16 cellular contexts compared by ENCODE assay signal in genomic region chr10:86687750-86688149, GRCh38. TPM values are rescaled to one million over a fixed set of nuclear protein-coding genes. Genes with fewer than 3 reads are reported as not detected.
DNase-seq lines count a peak whose midpoint lies in the region; ATAC-seq and TF ChIP-seq lines count a peak whose summit lies in the region.
"Had no signal": no experiment of that assay in that cellular context is flagged by ENCODE, and none has a peak within 500 bp of the region (broad histone marks: within the 10 kb centered on the region; RNA-seq: fewer than 3 reads in every experiment).

No MANE protein-coding gene starts in this region.

- H3K4me3 Mint-ChIP-seq in CD8-positive, alpha-beta T cell, result no peak overlapping the region
- H3K4me3 Mint-ChIP-seq: nephron; stimulated activated naive CD8-positive, alpha-beta T cell treated with anti-CD3 and anti-CD28 coated beads, Interleukin-15, Interleukin-2, amounts not matched to agents 100 ng/mL and 50 ng/mL, for 24 hours had no signal

- WGBS in mesenchymal stem cell, result 18% methylated on average over 1 of the region's 4 CpGs
- WGBS in transverse colon (ENCODE audit: low coverage in 1 of 2), 2 donors, result 27 to 32% methylated on average over 2 to 4 of the region's 4 CpGs

- peak overlapping the region in 1 of 2 experiments; percentile 56 for H3K18ac ChIP-seq in mesenchymal stem cell (ENCODE audit: low read depth in 1 of 2, low read length in 2 of 2)

- TF ChIP-seq CTCF in left ventricle myocardium inferior (IDR thresholded peaks at IDR 0.05; ENCODE audit: borderline replicate concordance) (no peak), choroid plexus epithelial cell (conservative IDR thresholded peaks at IDR 0.05; ENCODE audit: low read depth, low read length) (no peak), transverse colon (IDR thresholded peaks at IDR 0.05) (no peak)
- no peak for TF ChIP-seq CTCF in CD8-positive, alpha-beta T cell (IDR thresholded peaks at IDR 0.05)

- H3K27ac ChIP-seq in left ventricle myocardium inferior (replicated peaks), result peak overlapping the region; percentile 98
- peak overlapping the region; percentile 73 for H3K27ac ChIP-seq in mesenchymal stem cell (ENCODE audit: low read length, poor library complexity, severe bottlenecking)
- H3K27ac ChIP-seq in transverse colon, result peak overlapping the region; percentile 27 to 64 (median 48)
- no peak overlapping the region for H3K27ac ChIP-seq in CD8-positive, alpha-beta T cell (ENCODE audit: low read depth, low read length)
- H3K27ac ChIP-seq: A549 had no signal

- ATAC-seq in left ventricle myocardium superior, result no peak
- no peak for ATAC-seq in CD8-positive, alpha-beta T cell

- H3K4me1 ChIP-seq in left ventricle myocardium inferior, result peaks cover 38% of the 10 kb centered on the region
- H3K4me1 ChIP-seq in mesenchymal stem cell (ENCODE audit: control insufficient read depth, insufficient read depth, low read depth, low read length), result peaks cover 15% of the 10 kb centered on the region
- H3K4me1 ChIP-seq in transverse colon, result peaks cover 8 to 31% (median 19%) of the 10 kb centered on the region in 4 donors
- H3K4me1 ChIP-seq in CD8-positive, alpha-beta T cell (ENCODE audit: insufficient read depth, low read length), result no peaks in the 10 kb centered on the region
- H3K4me1 ChIP-seq: A549 had no signal

- no peak overlapping the region for H3K4ac ChIP-seq in mesenchymal stem cell (ENCODE audit: low read depth in 1 of 2, low read length in 2 of 2)

- H3K9me3 Mint-ChIP-seq in CD8-positive, alpha-beta T cell, result no peaks in the 10 kb centered on the region
- H3K9me3 Mint-ChIP-seq: nephron; stimulated activated naive CD8-positive, alpha-beta T cell treated with anti-CD3 and anti-CD28 coated beads, Interleukin-15, Interleukin-2, amounts not matched to agents 100 ng/mL and 50 ng/mL, for 24 hours had no signal

- H3K14ac ChIP-seq in mesenchymal stem cell (ENCODE audit: low read length in 2 of 2), result no peak overlapping the region

- intact Hi-C loops in left ventricle myocardium inferior (cut with micrococcal nuclease), result no loop called here
- intact Hi-C loops in left ventricle myocardium superior (cut with micrococcal nuclease), result no loop called here
- intact Hi-C loops in transverse colon (cut with DNase I; ENCODE audit: low total_unique reads), result no loop called here
- intact Hi-C loops in CD8-positive, alpha-beta T cell (cut with DNase I, micrococcal nuclease), result loop anchor here in 1 of 2 experiments (1.0 kb wide), 1 partner anchor 212 kb away; no protein-coding TSS in a partner anchor

- H3K79me1 ChIP-seq in mesenchymal stem cell (replicated peaks; ENCODE audit: low read length, poor library complexity, severe bottlenecking), result no peaks in the 10 kb centered on the region

- no peak overlapping the region for H3K4me2 ChIP-seq in mesenchymal stem cell (ENCODE audit: low read length, poor library complexity, severe bottlenecking)
- H3K4me2 ChIP-seq: A549 had no signal

- H4K8ac ChIP-seq in mesenchymal stem cell (ENCODE audit: low read length), result no peak overlapping the region

- H3K4me3 ChIP-seq in left ventricle myocardium inferior (no peak overlapping the region), choroid plexus epithelial cell (ENCODE audit: low read depth, low read length) (no peak overlapping the region), mesenchymal stem cell (ENCODE audit: insufficient read depth in 1 of 2, low read depth in 1 of 2, low read length in 2 of 2) (no peak overlapping the region), transverse colon (no peak overlapping the region)
- H3K4me3 ChIP-seq in CD8-positive, alpha-beta T cell (ENCODE audit: low read depth, low read length), result no peak overlapping the region
- H3K4me3 ChIP-seq: A549 had no signal

- no peak for TF ChIP-seq EP300 in transverse colon (IDR thresholded peaks at IDR 0.05; ENCODE audit: low read depth)

- no peak for DNase-seq in left ventricle myocardium inferior
- no peak for DNase-seq in left ventricle myocardium superior
- peak; percentile 85 for DNase-seq in choroid plexus epithelial cell (ENCODE audit: low read depth)
- peak; percentile 73 for DNase-seq in mesenchymal stem cell
- DNase-seq in transverse colon, result no peak
- no peak for DNase-seq in HUDEP-2 (lab: John Stamatoyannopoulos, UW; ENCODE audit: unreplicated experiment in 76 of 76)
- DNase-seq in epidermal melanocyte (ENCODE audit: insufficient read length, low spot score), result no peak
- no peak for DNase-seq in CD8-positive, alpha-beta T cell
- DNase-seq: NCI-H524 treated with DMSO at 0.1 percent for 48 hours had no signal

- no peak overlapping the region for H2BK12ac ChIP-seq in mesenchymal stem cell (ENCODE audit: low read length in 2 of 2)

- H3K9ac ChIP-seq in mesenchymal stem cell (ENCODE audit: low read length), result peak overlapping the region; percentile 11

- peak overlapping the region; percentile 26 for H2BK15ac ChIP-seq in mesenchymal stem cell (ENCODE audit: low read depth, poor library complexity, severe bottlenecking)

- in situ Hi-C loops in transverse colon (cut with MboI; ENCODE audit: low pct_ligation_motif_present in 1 of 4, low pct_unique_long_range_greater_than_20kb in 1 of 4, low sequenced_read_pairs in 3 of 4), result no loop called here

- H3K27me3 Mint-ChIP-seq in CD8-positive, alpha-beta T cell (ENCODE audit: low read depth), result peaks cover 6% of the 10 kb centered on the region
- H3K27me3 Mint-ChIP-seq: stimulated activated naive CD8-positive, alpha-beta T cell treated with anti-CD3 and anti-CD28 coated beads, Interleukin-15, Interleukin-2, amounts not matched to agents 100 ng/mL and 50 ng/mL, for 24 hours had no signal

- H3K27me3 ChIP-seq in left ventricle myocardium inferior (ENCODE audit: low read depth) (peaks cover 37% of the 10 kb centered on the region), mesenchymal stem cell (ENCODE audit: control insufficient read depth in 1 of 2, insufficient read depth in 1 of 2, low read length in 2 of 2) (peaks cover 41 to 44% of the 10 kb centered on the region in 2 experiments), transverse colon (peaks cover 4% of the 10 kb centered on the region)
- no peaks in the 10 kb centered on the region for H3K27me3 ChIP-seq in CD8-positive, alpha-beta T cell (ENCODE audit: insufficient read depth, low read length)

- peak overlapping the region; percentile 19 for H2BK5ac ChIP-seq in mesenchymal stem cell (ENCODE audit: low read depth, low read length, poor library complexity, severe bottlenecking)

- H3K36me3 Mint-ChIP-seq in CD8-positive, alpha-beta T cell, result no peaks in the 10 kb centered on the region

- CTCF ChIA-PET in CD8-positive, alpha-beta T cell (lab: Charles Lee), result interaction anchor here (0.6 to 0.8 kb wide), 2 partner anchors 59 to 212 kb away, joined by 3 to 7 read pairs; no protein-coding TSS in a partner anchor

- H2BK120ac ChIP-seq in mesenchymal stem cell (ENCODE audit: low read depth, low read length), result no peak overlapping the region

- H2AFZ ChIP-seq in mesenchymal stem cell (ENCODE audit: low read depth, low read length), result no peak overlapping the region

- no peak for TF ChIP-seq POLR2A in transverse colon (IDR thresholded peaks at IDR 0.05)

- H4K91ac ChIP-seq in mesenchymal stem cell (ENCODE audit: low read length), result no peak overlapping the region

- H3K23ac ChIP-seq in mesenchymal stem cell (ENCODE audit: low read length in 2 of 2), result no peak overlapping the region

- H3K4me1 Mint-ChIP-seq in CD8-positive, alpha-beta T cell (ENCODE audit: low read depth), result peaks cover 7% of the 10 kb centered on the region

- H3K9me3 ChIP-seq in left ventricle myocardium inferior (replicated peaks) (no peaks in the 10 kb centered on the region), mesenchymal stem cell (ENCODE audit: control insufficient read depth, low read length) (no peaks in the 10 kb centered on the region), transverse colon (no peaks in the 10 kb centered on the region)
- no peaks in the 10 kb centered on the region for H3K9me3 ChIP-seq in CD8-positive, alpha-beta T cell (ENCODE audit: low read length)
- H3K9me3 ChIP-seq: A549 had no signal

- H3K27ac Mint-ChIP-seq in CD8-positive, alpha-beta T cell, result no peak overlapping the region
- H3K27ac Mint-ChIP-seq: stimulated activated naive CD8-positive, alpha-beta T cell treated with anti-CD3 and anti-CD28 coated beads, Interleukin-15, Interleukin-2, amounts not matched to agents 100 ng/mL and 50 ng/mL, for 24 hours had no signal

- H3K36me3 ChIP-seq in left ventricle myocardium inferior (no peaks in the 10 kb centered on the region), mesenchymal stem cell (ENCODE audit: control insufficient read depth in 1 of 2, insufficient read depth in 2 of 2, low read depth in 1 of 2, low read length in 2 of 2) (no peaks in the 10 kb centered on the region), transverse colon (no peaks in the 10 kb centered on the region)
- no peaks in the 10 kb centered on the region for H3K36me3 ChIP-seq in CD8-positive, alpha-beta T cell (ENCODE audit: insufficient read depth, low read length)

- POLR2A ChIA-PET in CD8-positive, alpha-beta T cell (lab: Charles Lee), result no interaction called here

- H2AK5ac ChIP-seq in mesenchymal stem cell (ENCODE audit: low read length, severe bottlenecking), result no peak overlapping the region

RNA-seq across cellular contexts. Expression of gene LDB3, which starts 19.4 kb away (rescaled TPM):
- total RNA-seq in left ventricle myocardium inferior (1,542 TPM), left ventricle myocardium superior (1,459 TPM), transverse colon (10 to 100 TPM in 1 of 4 donors, 1 to 10 TPM in 3; 2.2 to 32.5 (median 2.9) TPM)
- polyA plus RNA-seq in mesenchymal stem cell (2013, experiment 1 of 2), result 0.03 TPM
- 0.03 TPM for polyA plus RNA-seq in mesenchymal stem cell (2013, experiment 2 of 2)
- total RNA-seq in CD8-positive, alpha-beta T cell, result not detected
- total RNA-seq: RPMI7951 had no signal

RNA-seq across cellular contexts. Expression of gene OPN4, which starts 33.4 kb away (rescaled TPM):
- total RNA-seq in left ventricle myocardium inferior (0.25 TPM), left ventricle myocardium superior (0.25 TPM), transverse colon (1 to 10 TPM in 1 of 4 donors, not detected in 3; 1.5 TPM)
- not detected for polyA plus RNA-seq in mesenchymal stem cell (2013, experiment 1 of 2)
- polyA plus RNA-seq in mesenchymal stem cell (2013, experiment 2 of 2), result not detected
- not detected for total RNA-seq in CD8-positive, alpha-beta T cell
- total RNA-seq: LHCN-M2; liver; RPMI7951; T-helper 2 cell treated with Interferon-gamma antibody and Interleukin-4, amounts not matched to agents 100 ng/mL and 5 ng/mL, for 36 hours had no signal
- polyA plus RNA-seq: A549, liver had no signal

Comparison
In these comparisons a context has a peak if more than half of its experiments do, and no peak if none do; other contexts are left out.
1. DNase-seq: peak in choroid plexus epithelial cell (single experiment) and mesenchymal stem cell (single experiment); none in left ventricle myocardium inferior (single experiment), left ventricle myocardium superior (single experiment), transverse colon (single experiment), HUDEP-2 (0 of 76), epidermal melanocyte (single experiment) and CD8-positive, alpha-beta T cell (0 of 7).
2. RNA of gene LDB3, which starts 19.4 kb away (total RNA-seq): 1,542 TPM in left ventricle myocardium inferior (single experiment) and 1,459 TPM in left ventricle myocardium superior (single experiment); 2.2 to 32.5 TPM in transverse colon and not detected in CD8-positive, alpha-beta T cell; every median in the first group is over 10 times any median in the second.